Comparison of ENCODE assay signal across 8 cellular contexts in the genomic region with DNA sequence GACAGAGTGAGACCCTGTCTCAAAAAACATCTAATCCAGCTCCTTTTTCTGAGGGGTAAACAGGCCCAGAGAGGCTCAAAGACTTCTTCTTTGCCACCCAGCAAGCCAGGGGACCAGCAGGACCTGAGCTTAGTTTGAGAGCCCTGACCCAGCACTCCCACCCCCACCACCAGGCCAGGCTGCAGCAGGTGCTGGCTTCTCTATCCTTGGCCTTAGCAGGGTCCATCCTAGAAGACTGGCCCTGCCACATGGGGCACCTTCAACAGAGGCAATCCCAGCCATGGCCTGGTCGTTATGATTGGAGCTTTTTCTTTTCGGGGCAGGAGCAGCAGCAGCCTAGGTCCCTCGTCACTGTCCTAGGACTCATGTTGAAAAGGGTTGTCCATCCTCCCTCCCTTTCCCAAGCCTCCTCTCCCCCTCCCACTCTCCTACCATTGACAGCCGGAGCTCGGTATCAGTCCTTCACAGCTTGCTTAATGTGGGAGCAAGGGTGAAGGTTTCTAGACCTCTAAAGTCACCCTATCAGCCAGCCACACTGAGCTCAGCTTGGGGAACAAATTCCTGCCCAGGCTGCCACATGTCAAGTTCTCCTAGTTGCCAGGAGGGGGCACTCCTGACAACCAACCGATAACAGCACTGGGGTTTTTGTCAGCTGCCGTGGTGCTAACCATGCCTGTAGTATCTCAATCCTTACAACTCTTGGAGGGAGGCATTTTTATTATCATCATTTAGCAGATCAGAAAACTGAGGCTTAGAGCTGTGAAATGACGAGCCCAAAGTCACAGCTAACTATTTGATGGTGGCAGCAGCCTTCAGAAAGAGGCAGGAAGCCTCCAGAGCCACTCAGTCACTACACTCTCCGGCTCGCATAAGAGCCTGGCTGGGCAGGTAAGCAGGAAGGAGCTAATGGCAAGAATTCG. TPM values are rescaled to one million over a fixed set of nuclear protein-coding genes. Genes with fewer than 3 reads are reported as not detected.
DNase-seq lines count a peak whose midpoint lies in the region; ATAC-seq and TF ChIP-seq lines count a peak whose summit lies in the region.

No MANE protein-coding gene starts in this region.

- H3K27me3 ChIP-seq in Peyer's patch (no peaks in the 10 kb centered on the region), upper lobe of right lung (no peaks in the 10 kb centered on the region)

- no peak overlapping the region for H3K4me3 Mint-ChIP-seq in activated T-helper 2 cell treated with anti-CD3 and anti-CD28 coated beads, Interferon-gamma antibody, Interleukin-2, Interleukin-4, amounts not matched to agents 10 μg/mL and 5 μg/mL and 100 μg/mL, durations not matched to agents 14 hours and 24 hours and 36 hours (ENCODE audit: low read depth)

- TF ChIP-seq POLR2A in Peyer's patch (IDR thresholded peaks at IDR 0.05) = no peak

- no peaks in the 10 kb centered on the region for H3K27me3 Mint-ChIP-seq in activated T-helper 2 cell treated with anti-CD3 and anti-CD28 coated beads, Interferon-gamma antibody, Interleukin-2, Interleukin-4, amounts not matched to agents 10 μg/mL and 5 μg/mL and 100 μg/mL, durations not matched to agents 14 hours and 24 hours and 36 hours (ENCODE audit: low read depth)

- H3K27ac Mint-ChIP-seq in activated T-helper 2 cell treated with anti-CD3 and anti-CD28 coated beads, Interferon-gamma antibody, Interleukin-2, Interleukin-4, amounts not matched to agents 10 μg/mL and 5 μg/mL and 100 μg/mL, durations not matched to agents 14 hours and 24 hours and 36 hours = peak overlapping the region; percentile 85

- intact Hi-C loops in activated T-helper 2 cell treated with anti-CD3 and anti-CD28 coated beads, Interferon-gamma antibody, Interleukin-2, Interleukin-4, amounts not matched to agents 10 μg/mL and 5 μg/mL and 100 μg/mL, durations not matched to agents 14 hours and 24 hours and 36 hours (cut with micrococcal nuclease) = no loop called here
- intact Hi-C loops in upper lobe of right lung (cut with DNase I) = no loop called here

- H3K27ac ChIP-seq in Peyer's patch (no peak overlapping the region), upper lobe of right lung (no peak overlapping the region)

- H3K36me3 Mint-ChIP-seq in activated T-helper 2 cell treated with anti-CD3 and anti-CD28 coated beads, Interferon-gamma antibody, Interleukin-2, Interleukin-4, amounts not matched to agents 10 μg/mL and 5 μg/mL and 100 μg/mL, durations not matched to agents 14 hours and 24 hours and 36 hours (ENCODE audit: low read depth) = peaks cover 57% of the 10 kb centered on the region

- H3K4me3 ChIP-seq in Peyer's patch (no peak overlapping the region), upper lobe of right lung (no peak overlapping the region)

- peaks cover 10% of the 10 kb centered on the region for H3K4me1 Mint-ChIP-seq in activated T-helper 2 cell treated with anti-CD3 and anti-CD28 coated beads, Interferon-gamma antibody, Interleukin-2, Interleukin-4, amounts not matched to agents 10 μg/mL and 5 μg/mL and 100 μg/mL, durations not matched to agents 14 hours and 24 hours and 36 hours (ENCODE audit: low read depth)

- H3K36me3 ChIP-seq in Peyer's patch (peaks cover 0 to 47% (median 0%) of the 10 kb centered on the region in 3 donors), upper lobe of right lung (peaks cover 32% of the 10 kb centered on the region)

- DNase-seq in GM04504 (ENCODE audit: low read depth) = peak; percentile 32
- DNase-seq in HPDE6-E6E7 (ENCODE audit: extremely low spot score) = peak; percentile 72
- peak; percentile 52 to 79 (median 66) for DNase-seq in Peyer's patch
- peak; percentile 46 for DNase-seq in activated T-helper 2 cell treated with anti-CD3 and anti-CD28 coated beads, Interferon-gamma antibody, Interleukin-2, Interleukin-4, amounts not matched to agents 10 μg/mL and 5 μg/mL and 100 μg/mL, durations not matched to agents 14 hours and 24 hours and 36 hours (ENCODE audit: low spot score)
- DNase-seq in foreskin melanocyte = peak; percentile 56
- DNase-seq in occipital lobe (lab: John Stamatoyannopoulos, UW) = peak; percentile 37
- no peak for DNase-seq in upper lobe of right lung

- H3K9me3 Mint-ChIP-seq in activated T-helper 2 cell treated with anti-CD3 and anti-CD28 coated beads, Interferon-gamma antibody, Interleukin-2, Interleukin-4, amounts not matched to agents 10 μg/mL and 5 μg/mL and 100 μg/mL, durations not matched to agents 14 hours and 24 hours and 36 hours = no peaks in the 10 kb centered on the region

- H3K9me3 ChIP-seq in Peyer's patch = no peaks in the 10 kb centered on the region
- H3K9me3 ChIP-seq in upper lobe of right lung = no peaks in the 10 kb centered on the region

- TF ChIP-seq CTCF in Peyer's patch (IDR thresholded peaks at IDR 0.05) (peak; percentile 60 to 83 (median 74)), upper lobe of right lung (IDR thresholded peaks at IDR 0.05) (peak; percentile 75)

- H3K4me1 ChIP-seq in Peyer's patch = peaks cover 0 to 7% (median 3%) of the 10 kb centered on the region in 4 donors
- H3K4me1 ChIP-seq in upper lobe of right lung = peaks cover 7% of the 10 kb centered on the region

- ATAC-seq in upper lobe of right lung (peak; percentile 86), HG02970 (IDR thresholded peaks at IDR 0.05; ENCODE audit: low FRiP score, unreplicated experiment) (no peak)

RNA-seq across cellular contexts. Expression of a gene that starts 11.2 kb away (rescaled TPM):
- 10 to 100 TPM; 14.0 to 72.8 (median 64.4) TPM for total RNA-seq in Peyer's patch
- total RNA-seq in activated T-helper 2 cell treated with anti-CD3 and anti-CD28 coated beads, Interferon-gamma antibody, Interleukin-2, Interleukin-4, amounts not matched to agents 10 μg/mL and 5 μg/mL and 100 μg/mL, durations not matched to agents 14 hours and 24 hours and 36 hours = 95.2 and 95.6 TPM in 2 replicates
- total RNA-seq in occipital lobe = 30.3 TPM
- total RNA-seq in upper lobe of right lung = 47.1 TPM

RNA-seq across cellular contexts. Expression of a gene that starts 11.2 kb away (rescaled TPM):
- 10 to 100 TPM in 1 of 4 donors, 1 to 10 TPM in 2, under 1 TPM in 1; 0.53 to 23.1 (median 1.9) TPM for total RNA-seq in Peyer's patch
- 26.8 and 28.6 TPM in 2 replicates for total RNA-seq in activated T-helper 2 cell treated with anti-CD3 and anti-CD28 coated beads, Interferon-gamma antibody, Interleukin-2, Interleukin-4, amounts not matched to agents 10 μg/mL and 5 μg/mL and 100 μg/mL, durations not matched to agents 14 hours and 24 hours and 36 hours
- 1.4 TPM for total RNA-seq in occipital lobe
- 1.3 TPM for total RNA-seq in upper lobe of right lung

RNA-seq across cellular contexts. Expression of a gene that starts 15.9 kb away (rescaled TPM):
- total RNA-seq in Peyer's patch (10 to 100 TPM; 17.7 to 41.3 (median 27.1) TPM), occipital lobe (7.5 TPM), upper lobe of right lung (20.3 TPM)
- 134 and 143 TPM in 2 replicates for total RNA-seq in activated T-helper 2 cell treated with anti-CD3 and anti-CD28 coated beads, Interferon-gamma antibody, Interleukin-2, Interleukin-4, amounts not matched to agents 10 μg/mL and 5 μg/mL and 100 μg/mL, durations not matched to agents 14 hours and 24 hours and 36 hours

RNA-seq across cellular contexts. Expression of a gene that starts 35.5 kb away (rescaled TPM):
- 10 to 100 TPM; 57.0 to 89.1 (median 73.2) TPM for total RNA-seq in Peyer's patch
- total RNA-seq in activated T-helper 2 cell treated with anti-CD3 and anti-CD28 coated beads, Interferon-gamma antibody, Interleukin-2, Interleukin-4, amounts not matched to agents 10 μg/mL and 5 μg/mL and 100 μg/mL, durations not matched to agents 14 hours and 24 hours and 36 hours = 118 and 119 TPM in 2 replicates
- 45.7 TPM for total RNA-seq in occipital lobe
- total RNA-seq in upper lobe of right lung = 68.0 TPM
